In the genomic region with DNA sequence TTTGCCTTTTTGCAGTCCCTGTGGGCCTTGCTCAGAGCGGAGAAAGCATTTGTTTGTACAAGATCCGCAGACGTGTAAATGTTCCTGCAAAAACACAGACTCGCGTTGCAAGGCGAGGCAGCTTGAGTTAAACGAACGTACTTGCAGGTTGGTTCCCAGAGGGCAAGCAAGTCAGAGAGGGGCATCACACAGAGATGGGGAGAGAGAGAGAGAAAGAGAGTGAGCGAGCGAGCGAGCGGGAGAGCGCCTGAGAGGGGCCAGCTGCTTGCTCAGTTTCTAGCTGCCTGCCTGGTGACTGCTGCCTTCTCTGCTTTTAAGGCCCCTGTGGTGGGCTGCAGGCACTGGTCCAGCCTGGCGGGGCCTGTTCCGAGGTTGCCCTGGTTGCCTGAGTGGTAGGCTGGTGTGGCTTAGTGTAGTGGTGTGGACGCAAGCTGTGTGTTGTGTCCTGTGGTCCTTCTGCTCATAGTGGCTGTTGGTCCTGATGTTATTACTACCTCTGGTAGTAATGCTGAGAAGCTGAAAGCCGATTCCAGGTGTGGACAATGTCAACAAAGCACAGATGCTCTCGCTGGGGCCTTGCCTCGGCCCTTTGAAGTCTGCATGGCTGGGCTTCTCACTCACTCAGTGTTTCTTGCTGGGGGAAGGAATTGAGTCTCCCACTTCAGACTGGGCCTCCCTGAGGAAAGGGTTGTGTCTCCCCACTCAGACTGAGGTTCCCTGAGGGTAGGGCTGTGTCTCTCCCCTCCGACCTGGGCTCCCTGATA, we compare ENCODE assay signal across 1 cellular context.
TF ChIP-seq lines count a peak whose summit lies in the region.

No MANE protein-coding gene starts in this region.

TF ChIP-seq in IMR-90, 13 proteins besides CTCF, POLR2A, EP300 and RAD21 (continued from another document):
- TF ChIP-seq, protein P1, sequence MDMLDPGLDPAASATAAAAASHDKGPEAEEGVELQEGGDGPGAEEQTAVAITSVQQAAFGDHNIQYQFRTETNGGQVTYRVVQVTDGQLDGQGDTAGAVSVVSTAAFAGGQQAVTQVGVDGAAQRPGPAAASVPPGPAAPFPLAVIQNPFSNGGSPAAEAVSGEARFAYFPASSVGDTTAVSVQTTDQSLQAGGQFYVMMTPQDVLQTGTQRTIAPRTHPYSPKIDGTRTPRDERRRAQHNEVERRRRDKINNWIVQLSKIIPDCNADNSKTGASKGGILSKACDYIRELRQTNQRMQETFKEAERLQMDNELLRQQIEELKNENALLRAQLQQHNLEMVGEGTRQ (IDR thresholded peaks at IDR 0.05; ENCODE audit: low read depth, low read length): no peak
- no peak for TF ChIP-seq FOS (IDR thresholded peaks at IDR 0.05; ENCODE audit: low read depth, low read length)
- no peak for TF ChIP-seq MXI1 (IDR thresholded peaks at IDR 0.05; ENCODE audit: borderline replicate concordance, low read depth, low read length)
- no peak for TF ChIP-seq RFX5 (IDR thresholded peaks at IDR 0.05; ENCODE audit: low read depth, low read length)
- TF ChIP-seq BHLHE40 (IDR thresholded peaks at IDR 0.05; ENCODE audit: low read depth, low read length): no peak
- TF ChIP-seq, protein P2, sequence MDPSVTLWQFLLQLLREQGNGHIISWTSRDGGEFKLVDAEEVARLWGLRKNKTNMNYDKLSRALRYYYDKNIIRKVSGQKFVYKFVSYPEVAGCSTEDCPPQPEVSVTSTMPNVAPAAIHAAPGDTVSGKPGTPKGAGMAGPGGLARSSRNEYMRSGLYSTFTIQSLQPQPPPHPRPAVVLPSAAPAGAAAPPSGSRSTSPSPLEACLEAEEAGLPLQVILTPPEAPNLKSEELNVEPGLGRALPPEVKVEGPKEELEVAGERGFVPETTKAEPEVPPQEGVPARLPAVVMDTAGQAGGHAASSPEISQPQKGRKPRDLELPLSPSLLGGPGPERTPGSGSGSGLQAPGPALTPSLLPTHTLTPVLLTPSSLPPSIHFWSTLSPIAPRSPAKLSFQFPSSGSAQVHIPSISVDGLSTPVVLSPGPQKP (IDR thresholded peaks at IDR 0.05; ENCODE audit: borderline replicate concordance, low read depth, low read length): no peak
